Comparison of ENCODE assay signal across 22 cellular contexts in genomic region chr20:17542481-17542880, GRCh38. TPM values are rescaled to one million over a fixed set of nuclear protein-coding genes. Genes with fewer than 3 reads are reported as not detected.
DNase-seq lines count a peak whose midpoint lies in the region; ATAC-seq and TF ChIP-seq lines count a peak whose summit lies in the region.
"Had no signal": no experiment of that assay in that cellular context is flagged by ENCODE, and none has a peak within 500 bp of the region (broad histone marks: within the 10 kb centered on the region; RNA-seq: fewer than 3 reads in every experiment).

No MANE protein-coding gene starts in this region.

- TF ChIP-seq CTCF in heart right ventricle (IDR thresholded peaks at IDR 0.05) (no peak), left lung (IDR thresholded peaks at IDR 0.05) (no peak), vagina (IDR thresholded peaks at IDR 0.05) (no peak)

- H3K4me1 ChIP-seq in heart right ventricle = peaks cover 0 to 21% (median 7%) of the 10 kb centered on the region in 9 donors
- no peaks in the 10 kb centered on the region for H3K4me1 ChIP-seq in right cardiac atrium (ENCODE audit: control insufficient read depth, insufficient read depth, low read length)
- H3K4me1 ChIP-seq in left lung = no peaks in the 10 kb centered on the region
- peaks cover 0 to 17% (median 3%) of the 10 kb centered on the region in 3 donors for H3K4me1 ChIP-seq in skeletal muscle tissue (ENCODE audit: control insufficient read depth in 3 of 3, insufficient read depth in 3 of 3, low read length in 3 of 3)
- H3K4me1 ChIP-seq in vagina = peaks cover 17% of the 10 kb centered on the region
- no peaks in the 10 kb centered on the region for H3K4me1 ChIP-seq in CD8-positive, alpha-beta memory T cell (ENCODE audit: insufficient read depth, low read length)

- no peaks in the 10 kb centered on the region for H3K9me3 Mint-ChIP-seq in T-cell
- no peaks in the 10 kb centered on the region for H3K9me3 Mint-ChIP-seq in CD8-positive, alpha-beta memory T cell
- H3K9me3 Mint-ChIP-seq: activated T-helper 17 cell treated with anti-CD3 and anti-CD28 coated beads, Interleukin-2, amount 50 U/mL, for 72 hours had no signal

- H3K36me3 ChIP-seq in heart right ventricle (no peaks in the 10 kb centered on the region), left lung (no peaks in the 10 kb centered on the region), skeletal muscle tissue (ENCODE audit: control insufficient read depth in 3 of 3, insufficient read depth in 3 of 3, low read length in 3 of 3) (no peaks in the 10 kb centered on the region), vagina (no peaks in the 10 kb centered on the region)
- no peaks in the 10 kb centered on the region for H3K36me3 ChIP-seq in CD8-positive, alpha-beta memory T cell (ENCODE audit: insufficient read depth, low read length)
- H3K36me3 ChIP-seq: breast epithelium had no signal

- H3K4me3 Mint-ChIP-seq in T-cell = no peak overlapping the region
- H3K4me3 Mint-ChIP-seq in CD8-positive, alpha-beta memory T cell = no peak overlapping the region
- H3K4me3 Mint-ChIP-seq: activated naive CD8-positive, alpha-beta T cell; activated T-helper 17 cell treated with anti-CD3 and anti-CD28 coated beads, Interleukin-2, amount 50 U/mL, for 72 hours had no signal

- ATAC-seq in heart right ventricle = no peak
- no peak for ATAC-seq in right cardiac atrium
- ATAC-seq in left lung = no peak
- ATAC-seq in HG02763 (IDR thresholded peaks at IDR 0.05; ENCODE audit: unreplicated experiment) = no peak
- ATAC-seq in T-cell (replicated peaks in 1 of 4) = no peak
- ATAC-seq: activated T-helper 17 cell treated with anti-CD3 and anti-CD28 coated beads, Interleukin-2, amount 50 U/mL, for 72 hours had no signal

- DNase-seq in heart right ventricle (no peak), right cardiac atrium (no peak), left lung (no peak), vagina (ENCODE audit: extremely low spot score in 2 of 2) (no peak), T-cell (no peak)
- no peak for DNase-seq in CD8-positive, alpha-beta memory T cell
- DNase-seq: activated CD4-positive, alpha-beta T cell treated with anti-CD3 and anti-CD28 coated beads, Interleukin-2, amount 50 U/mL, for 1 hour; Caco-2; DND-41; kidney; midbrain; MM.1S; NCI-H1694; NCI-H69; stimulated activated CD4-positive, alpha-beta T cell treated with anti-CD3 and anti-CD28 coated beads, Interleukin-12 subunit alpha, Interleukin-12 subunit beta, amount 100 ng/mL, for 4 hours; stimulated activated CD8-positive, alpha-beta memory T cell treated with anti-CD3 and anti-CD28 coated beads, Interleukin-4, amount 100 ng/mL, for 48 hours; T-helper 1 cell had no signal

- peaks cover 7 to 14% of the 10 kb centered on the region in 2 donors for H3K27me3 Mint-ChIP-seq in T-cell
- peaks cover 12 to 53% of the 10 kb centered on the region in 2 donors for H3K27me3 Mint-ChIP-seq in CD8-positive, alpha-beta memory T cell

- POLR2A ChIA-PET in T-cell (lab: Charles Lee) = no interaction called here
- POLR2A ChIA-PET in CD8-positive, alpha-beta memory T cell (lab: Charles Lee) = no interaction called here

- H3K36me3 Mint-ChIP-seq in T-cell = no peaks in the 10 kb centered on the region
- peaks cover 0 to 1% (median 0%) of the 10 kb centered on the region in 3 donors for H3K36me3 Mint-ChIP-seq in CD8-positive, alpha-beta memory T cell

- peak overlapping the region in 7 of 10 donors; percentile 4 to 72 (median 66) for H3K27ac ChIP-seq in heart right ventricle
- H3K27ac ChIP-seq in right cardiac atrium (ENCODE audit: low read length) = no peak overlapping the region
- H3K27ac ChIP-seq in left lung = peak overlapping the region; percentile 13 to 70
- peak overlapping the region; percentile 75 for H3K27ac ChIP-seq in skeletal muscle tissue (ENCODE audit: low read depth, low read length)
- peak overlapping the region; percentile 50 for H3K27ac ChIP-seq in vagina
- no peak overlapping the region for H3K27ac ChIP-seq in CD8-positive, alpha-beta memory T cell (ENCODE audit: low read depth, low read length)

- intact Hi-C loops in heart right ventricle (cut with DNase I) = loop anchor here in 1 of 10 donors (2.0 kb wide), 1 partner anchor 72 kb away; no protein-coding TSS in a partner anchor
- intact Hi-C loops in right cardiac atrium (cut with DNase I) = no loop called here
- intact Hi-C loops in left lung (cut with DNase I) = no loop called here
- intact Hi-C loops in vagina (cut with DNase I) = no loop called here

- H3K9ac ChIP-seq in skeletal muscle tissue (ENCODE audit: low read depth in 1 of 3, low read length in 3 of 3) = no peak overlapping the region

- no peak overlapping the region for H3K4me3 ChIP-seq in heart right ventricle
- H3K4me3 ChIP-seq in right cardiac atrium (ENCODE audit: low read length) = no peak overlapping the region
- H3K4me3 ChIP-seq in left lung = no peak overlapping the region
- no peak overlapping the region for H3K4me3 ChIP-seq in skeletal muscle tissue (ENCODE audit: low read length in 3 of 3)
- no peak overlapping the region for H3K4me3 ChIP-seq in vagina
- no peak overlapping the region for H3K4me3 ChIP-seq in CD8-positive, alpha-beta memory T cell (ENCODE audit: low read length)
- H3K4me3 ChIP-seq: breast epithelium had no signal

- H3K27me3 ChIP-seq in heart right ventricle = no peaks in the 10 kb centered on the region
- H3K27me3 ChIP-seq in right cardiac atrium (ENCODE audit: control insufficient read depth, insufficient read depth) = no peaks in the 10 kb centered on the region
- H3K27me3 ChIP-seq in left lung = no peaks in the 10 kb centered on the region
- peaks cover 0 to 2% (median 0%) of the 10 kb centered on the region in 3 donors for H3K27me3 ChIP-seq in skeletal muscle tissue (ENCODE audit: control insufficient read depth in 3 of 3, insufficient read depth in 3 of 3, low read length in 3 of 3)
- H3K27me3 ChIP-seq in vagina = no peaks in the 10 kb centered on the region
- peaks cover 3% of the 10 kb centered on the region for H3K27me3 ChIP-seq in CD8-positive, alpha-beta memory T cell (ENCODE audit: insufficient read depth, low read length, poor library complexity, severe bottlenecking)
- H3K27me3 ChIP-seq: breast epithelium had no signal

- CTCF ChIA-PET in T-cell (lab: Charles Lee) = interaction anchor here in 1 of 2 donors (0.5 kb wide), 1 partner anchor 44 kb away, joined by 3 read pairs; no protein-coding TSS in a partner anchor
- CTCF ChIA-PET in CD8-positive, alpha-beta memory T cell (lab: Charles Lee) = interaction anchor here (1.4 kb wide), 1 partner anchor 75 kb away, joined by 4 read pairs; no protein-coding TSS in a partner anchor

- WGBS in heart right ventricle, 2 donors = 95 to 100% methylated on average over 1 of the region's 1 CpG
- WGBS in right cardiac atrium = 72% methylated on average over 1 of the region's 1 CpG

- H3K9me3 ChIP-seq in heart right ventricle = no peaks in the 10 kb centered on the region
- H3K9me3 ChIP-seq in right cardiac atrium (ENCODE audit: control insufficient read depth, low read length) = no peaks in the 10 kb centered on the region
- H3K9me3 ChIP-seq in left lung = no peaks in the 10 kb centered on the region
- H3K9me3 ChIP-seq in skeletal muscle tissue (ENCODE audit: control insufficient read depth in 3 of 3, low read length in 3 of 3) = no peaks in the 10 kb centered on the region
- H3K9me3 ChIP-seq in vagina = no peaks in the 10 kb centered on the region
- no peaks in the 10 kb centered on the region for H3K9me3 ChIP-seq in CD8-positive, alpha-beta memory T cell (ENCODE audit: low read length)
- H3K9me3 ChIP-seq: breast epithelium, Caco-2 had no signal

- H3K4me1 Mint-ChIP-seq in T-cell = no peaks in the 10 kb centered on the region
- no peaks in the 10 kb centered on the region for H3K4me1 Mint-ChIP-seq in CD8-positive, alpha-beta memory T cell

- H3K27ac Mint-ChIP-seq in T-cell = no peak overlapping the region
- H3K27ac Mint-ChIP-seq in CD8-positive, alpha-beta memory T cell = no peak overlapping the region
- H3K27ac Mint-ChIP-seq: activated naive CD8-positive, alpha-beta T cell; activated T-helper 17 cell treated with anti-CD3 and anti-CD28 coated beads, Interleukin-2, amount 50 U/mL, for 72 hours had no signal

- no peak for TF ChIP-seq POLR2A in vagina (IDR thresholded peaks at IDR 0.05)

RNA-seq across cellular contexts. Expression of gene BFSP1, which starts 11.3 kb away (rescaled TPM):
- 1 to 10 TPM in 2 of 10 donors, under 1 TPM in 8; 0.27 to 1.9 (median 0.70) TPM for total RNA-seq in heart right ventricle
- polyA plus RNA-seq in heart right ventricle = under 1 TPM; 0.19 to 0.44 TPM
- 1 to 10 TPM in 1 of 4 donors, under 1 TPM in 3; 0.64 to 1.8 (median 0.77) TPM for total RNA-seq in right cardiac atrium
- 0.59 TPM for polyA plus RNA-seq in right cardiac atrium
- 1 to 10 TPM; 1.9 TPM for total RNA-seq in left lung
- total RNA-seq in skeletal muscle tissue = 1.0 TPM
- 0.49 TPM for total RNA-seq in vagina
- total RNA-seq in T-cell = under 1 TPM; 0.25 to 0.53 (median 0.30) TPM
- total RNA-seq in CD8-positive, alpha-beta memory T cell = under 1 TPM; 0.24 to 0.26 TPM
- 1.8 TPM for polyA plus RNA-seq in CD8-positive, alpha-beta memory T cell

RNA-seq across cellular contexts. Expression of gene DSTN, which starts 27.4 kb away (rescaled TPM):
- total RNA-seq in heart right ventricle = 100 to 1,000 TPM; 353 to 802 (median 569) TPM
- polyA plus RNA-seq in heart right ventricle = 100 to 1,000 TPM; 261 to 538 TPM
- total RNA-seq in right cardiac atrium = 100 to 1,000 TPM; 720 to 770 (median 741) TPM
- polyA plus RNA-seq in right cardiac atrium = 929 TPM
- total RNA-seq in left lung = 100 to 1,000 TPM; 504 to 551 TPM
- total RNA-seq in skeletal muscle tissue = 104 TPM
- total RNA-seq in vagina = 326 TPM
- total RNA-seq in T-cell = 10 to 100 TPM; 36.3 to 41.7 (median 41.3) TPM
- total RNA-seq in CD8-positive, alpha-beta memory T cell = 10 to 100 TPM; 66.4 to 66.9 TPM
- 135 TPM for polyA plus RNA-seq in CD8-positive, alpha-beta memory T cell

Comparison
In these comparisons a context has a peak if more than half of its experiments do, and no peak if none do; other contexts are left out.
1. H3K27ac ChIP-seq: peak in heart right ventricle (7 of 10), left lung (2 of 2), skeletal muscle tissue (single experiment) and vagina (single experiment); none in right cardiac atrium (single experiment) and CD8-positive, alpha-beta memory T cell (single experiment).